In the genomic region with DNA sequence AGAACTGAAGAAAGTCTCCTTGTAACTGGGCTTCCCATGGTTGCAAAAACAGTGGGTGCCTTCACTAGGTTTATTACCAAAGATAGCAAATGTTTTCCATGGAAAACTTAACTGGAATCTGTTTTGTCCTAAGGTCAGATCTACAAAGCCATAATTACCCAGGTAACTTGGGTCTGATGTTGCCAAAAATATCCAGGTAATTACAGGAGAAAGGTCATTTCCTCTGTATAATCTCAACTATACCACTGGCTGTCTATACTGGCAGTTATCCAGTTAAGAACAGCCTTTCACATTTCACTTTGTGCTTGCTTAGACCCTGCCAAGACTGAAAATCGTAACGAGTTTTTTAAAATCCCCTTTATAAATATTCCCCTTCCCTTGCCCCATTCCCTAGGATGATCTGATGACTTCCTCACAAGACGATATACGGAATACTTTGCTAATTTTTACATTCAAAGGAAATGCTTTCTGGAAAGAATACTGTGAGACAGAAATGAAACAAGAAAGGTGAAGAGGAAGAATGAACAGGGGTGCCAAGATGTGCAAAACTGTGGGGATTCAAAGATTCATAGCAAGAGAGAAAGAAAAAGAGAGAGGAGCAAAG, we compare ENCODE assay signal across 8 cellular contexts.
DNase-seq lines count a peak whose midpoint lies in the region; ATAC-seq and TF ChIP-seq lines count a peak whose summit lies in the region.

No MANE protein-coding gene starts in this region.

- TF ChIP-seq POLR2A in Peyer's patch (IDR thresholded peaks at IDR 0.05): no peak
- no peak for TF ChIP-seq POLR2A in gastroesophageal sphincter (IDR thresholded peaks at IDR 0.05)

- ATAC-seq in gastroesophageal sphincter: no peak

- H3K36me3 ChIP-seq in Peyer's patch (no peaks in the 10 kb centered on the region), gastroesophageal sphincter (no peaks in the 10 kb centered on the region), skeletal muscle satellite cell (ENCODE audit: insufficient read depth, low read length) (no peaks in the 10 kb centered on the region)

- TF ChIP-seq EP300 in gastroesophageal sphincter (IDR thresholded peaks at IDR 0.05): no peak

- H3K4me1 ChIP-seq in Peyer's patch (peaks cover 0 to 36% (median 1%) of the 10 kb centered on the region in 4 donors), gastroesophageal sphincter (peaks cover 0 to 56% (median 3%) of the 10 kb centered on the region in 3 donors), skeletal muscle satellite cell (ENCODE audit: control insufficient read depth, insufficient read depth, low read length) (peaks cover 22% of the 10 kb centered on the region)

- no peak overlapping the region for H3K9ac ChIP-seq in skeletal muscle satellite cell (ENCODE audit: low read depth, low read length)

- H3K27ac ChIP-seq in Peyer's patch (peak overlapping the region; percentile 44 to 84 (median 60)), gastroesophageal sphincter (peak overlapping the region; percentile 67 to 80 (median 74))

- DNase-seq in DMS 273 (lab: John Stamatoyannopoulos, UW; ENCODE audit: unreplicated experiment): peak; percentile 22
- DNase-seq in DMS 273 treated with DMSO at 0.1 percent for 48 hours (lab: John Stamatoyannopoulos, UW): no peak
- DNase-seq in Peyer's patch: no peak
- no peak for DNase-seq in HPDE6-E6E7 (ENCODE audit: extremely low spot score)
- no peak for DNase-seq in AG20443 (ENCODE audit: low spot score)
- DNase-seq in HCEC 1CT: no peak

- H3K9me3 ChIP-seq in Peyer's patch (no peaks in the 10 kb centered on the region), gastroesophageal sphincter (no peaks in the 10 kb centered on the region), skeletal muscle satellite cell (replicated peaks; ENCODE audit: low read length) (no peaks in the 10 kb centered on the region)

- peak overlapping the region; percentile 87 for H3K4me2 ChIP-seq in skeletal muscle satellite cell (ENCODE audit: low read length)

- WGBS in gastroesophageal sphincter (ENCODE audit: low coverage in 1 of 2), 2 donors: 4 to 11% methylated on average over 4 of the region's 4 CpGs

- H3K27me3 ChIP-seq in Peyer's patch (no peaks in the 10 kb centered on the region), gastroesophageal sphincter (no peaks in the 10 kb centered on the region), skeletal muscle satellite cell (ENCODE audit: control insufficient read depth, insufficient read depth, low read length) (no peaks in the 10 kb centered on the region)

- TF ChIP-seq CTCF in Peyer's patch (IDR thresholded peaks at IDR 0.05) (no peak), gastroesophageal sphincter (IDR thresholded peaks at IDR 0.05) (no peak)

- H3K4me3 ChIP-seq in Peyer's patch (peak overlapping the region; percentile 16 to 49 (median 32)), gastroesophageal sphincter (peak overlapping the region; percentile 44 to 48), skeletal muscle satellite cell (ENCODE audit: low read length) (no peak overlapping the region)
